Comparison of ENCODE assay signal across 8 cellular contexts in the genomic region with DNA sequence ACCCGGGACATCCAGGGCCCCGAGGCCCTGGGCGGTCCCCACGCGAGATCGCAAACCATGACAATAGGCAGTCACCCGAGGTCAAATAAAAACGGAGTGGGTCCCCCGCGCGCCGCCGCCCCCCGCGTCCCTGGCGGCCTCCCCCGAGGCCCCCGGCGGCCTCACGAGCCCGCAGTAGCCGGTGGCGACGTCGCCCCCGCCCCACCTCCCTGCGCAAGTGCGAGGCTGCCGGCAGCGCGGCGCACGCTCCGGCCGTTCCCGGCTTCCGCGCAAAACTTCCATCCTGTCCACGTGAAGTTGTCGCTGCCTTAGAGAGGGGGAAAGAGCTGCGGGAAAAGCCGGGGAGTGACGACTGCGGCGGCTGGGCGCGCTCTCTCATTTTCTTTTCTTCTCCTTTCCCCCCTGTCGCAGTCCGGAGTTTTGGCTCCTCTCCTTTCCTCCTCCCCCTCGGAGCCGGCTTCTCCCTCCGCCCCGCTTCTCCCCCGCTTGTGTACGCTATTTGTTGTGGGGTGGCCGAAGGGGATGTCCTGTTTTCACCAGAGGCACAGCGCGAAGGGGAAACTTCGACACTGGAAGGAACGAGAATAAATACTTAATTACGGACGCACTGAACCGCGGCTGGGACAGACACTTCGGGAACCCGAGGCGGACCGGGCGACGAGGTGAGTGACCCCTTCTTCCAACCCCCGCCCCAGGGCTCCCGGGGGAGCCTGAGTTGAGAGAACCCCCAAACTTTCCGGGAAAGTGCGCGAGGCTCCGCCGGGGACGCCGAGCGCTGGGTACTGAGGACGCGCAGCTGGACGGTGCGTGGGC. TPM values are rescaled to one million over a fixed set of nuclear protein-coding genes. Genes with fewer than 3 reads are reported as not detected.
DNase-seq lines count a peak whose midpoint lies in the region; ATAC-seq and TF ChIP-seq lines count a peak whose summit lies in the region.

A gene with protein sequence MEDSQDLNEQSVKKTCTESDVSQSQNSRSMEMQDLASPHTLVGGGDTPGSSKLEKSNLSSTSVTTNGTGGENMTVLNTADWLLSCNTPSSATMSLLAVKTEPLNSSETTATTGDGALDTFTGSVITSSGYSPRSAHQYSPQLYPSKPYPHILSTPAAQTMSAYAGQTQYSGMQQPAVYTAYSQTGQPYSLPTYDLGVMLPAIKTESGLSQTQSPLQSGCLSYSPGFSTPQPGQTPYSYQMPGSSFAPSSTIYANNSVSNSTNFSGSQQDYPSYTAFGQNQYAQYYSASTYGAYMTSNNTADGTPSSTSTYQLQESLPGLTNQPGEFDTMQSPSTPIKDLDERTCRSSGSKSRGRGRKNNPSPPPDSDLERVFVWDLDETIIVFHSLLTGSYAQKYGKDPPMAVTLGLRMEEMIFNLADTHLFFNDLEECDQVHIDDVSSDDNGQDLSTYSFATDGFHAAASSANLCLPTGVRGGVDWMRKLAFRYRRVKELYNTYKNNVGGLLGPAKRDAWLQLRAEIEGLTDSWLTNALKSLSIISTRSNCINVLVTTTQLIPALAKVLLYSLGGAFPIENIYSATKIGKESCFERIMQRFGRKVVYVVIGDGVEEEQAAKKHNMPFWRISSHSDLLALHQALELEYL (plus strand): TSS at position 270 of the 813 bp plus-strand sequence. CDS start 33,424 bp downstream, outside the sequence.

- H3K4me2 ChIP-seq in GM23248 (ENCODE audit: unreplicated experiment) (peak within 1 kb of the TSS; percentile 85), osteoblast (ENCODE audit: insufficient read depth, low read length) (peak within 1 kb of the TSS; percentile 84)

- H3K4me3 ChIP-seq in GM23248 (peak within 1 kb of the TSS; percentile 65), RWPE2 (ENCODE audit: severe bottlenecking) (peak within 1 kb of the TSS; percentile 44), gastroesophageal sphincter (peak within 1 kb of the TSS; percentile 19 to 59), osteoblast (ENCODE audit: insufficient read depth, low read length) (peak within 1 kb of the TSS; percentile 73)

- H2AFZ ChIP-seq in GM23248, result peak within 1 kb of the TSS; percentile 78
- peak within 1 kb of the TSS; percentile 62 for H2AFZ ChIP-seq in osteoblast (ENCODE audit: low read length)

- H3K36me3 ChIP-seq in GM23248 (ENCODE audit: low read depth) (no peaks in the 10 kb centered on the region), RWPE2 (ENCODE audit: low read depth) (no peaks in the 10 kb centered on the region), gastroesophageal sphincter (no peaks in the 10 kb centered on the region), osteoblast (ENCODE audit: insufficient read depth, low read length) (no peaks in the 10 kb centered on the region)

- DNase-seq in GM23248 (peak; percentile 44), RWPE2 (ENCODE audit: low spot score) (peak; percentile 48), osteoblast (ENCODE audit: insufficient read length, low spot score, missing footprints) (peak; percentile 62), mesenteric fat pad (ENCODE audit: low spot score) (no peak), cerebellar cortex (ENCODE audit: low spot score) (no peak)

- no peak within 1 kb of the TSS for H3K9ac ChIP-seq in GM23248

- ATAC-seq in RWPE2 (ENCODE audit: low read depth), result peak; percentile 46
- ATAC-seq in gastroesophageal sphincter, result peak; percentile 33
- ATAC-seq in esophagus mucosa, result no peak
- no peak for ATAC-seq in HG03520 (IDR thresholded peaks at IDR 0.05; ENCODE audit: unreplicated experiment)

- H3K4me1 ChIP-seq in GM23248 (ENCODE audit: insufficient read depth), result no peaks in the 10 kb centered on the region
- peaks cover 10% of the 10 kb centered on the region for H3K4me1 ChIP-seq in RWPE2 (ENCODE audit: insufficient read depth, poor library complexity, severe bottlenecking)
- H3K4me1 ChIP-seq in gastroesophageal sphincter, result peaks cover 0 to 31% (median 18%) of the 10 kb centered on the region in 3 donors
- peaks cover 8% of the 10 kb centered on the region for H3K4me1 ChIP-seq in osteoblast (ENCODE audit: insufficient read depth, low read length)

- H3K79me2 ChIP-seq in GM23248 (ENCODE audit: insufficient read depth) (no peaks in the 10 kb centered on the region), osteoblast (ENCODE audit: insufficient read depth, low read length) (no peaks in the 10 kb centered on the region)

- TF ChIP-seq CTCF in RWPE2 (IDR thresholded peaks at IDR 0.05; ENCODE audit: poor library complexity, severe bottlenecking) (no peak), gastroesophageal sphincter (IDR thresholded peaks at IDR 0.05) (no peak), osteoblast (IDR thresholded peaks at IDR 0.05; ENCODE audit: extremely low read depth, low read depth, low read length) (no peak)

- in situ Hi-C loops in GM23248 (cut with MboI), result no loop called here

- H3K27me3 ChIP-seq in GM23248 (replicated peaks; ENCODE audit: insufficient read depth) (peaks cover 67% of the 10 kb centered on the region), RWPE2 (ENCODE audit: insufficient read depth, poor library complexity, severe bottlenecking) (peaks cover 57% of the 10 kb centered on the region), gastroesophageal sphincter (peaks cover 53% of the 10 kb centered on the region), osteoblast (ENCODE audit: insufficient read depth, low read length) (peaks cover 55% of the 10 kb centered on the region)

- no peak for TF ChIP-seq EP300 in gastroesophageal sphincter (IDR thresholded peaks at IDR 0.05)

- WGBS in GM23248 (ENCODE audit: low coverage in 1 of 2, low lambda C conversion rate in 2 of 2, missing lambda C conversion rate in 2 of 2), 2 experiments, result 2 to 4% methylated on average over 38 to 48 of the region's 84 CpGs
- WGBS in gastroesophageal sphincter (ENCODE audit: low coverage in 1 of 2), 2 donors, result 0% methylated on average over 6 to 12 of the region's 84 CpGs

- H3K9me3 ChIP-seq in GM23248 (ENCODE audit: low read depth), result no peaks in the 10 kb centered on the region
- no peaks in the 10 kb centered on the region for H3K9me3 ChIP-seq in RWPE2 (ENCODE audit: severe bottlenecking)
- no peaks in the 10 kb centered on the region for H3K9me3 ChIP-seq in gastroesophageal sphincter
- no peaks in the 10 kb centered on the region for H3K9me3 ChIP-seq in osteoblast (ENCODE audit: low read depth, low read length)

- no peaks in the 10 kb centered on the region for H3K9me2 ChIP-seq in GM23248 (ENCODE audit: insufficient read depth)

- TF ChIP-seq POLR2A in gastroesophageal sphincter (IDR thresholded peaks at IDR 0.05), result no peak

- H3K27ac ChIP-seq in GM23248, result no peak within 1 kb of the TSS
- H3K27ac ChIP-seq in RWPE2 (ENCODE audit: poor library complexity, severe bottlenecking), result no peak within 1 kb of the TSS
- peak within 1 kb of the TSS in 3 of 4 donors; percentile 24 to 81 (median 54) for H3K27ac ChIP-seq in gastroesophageal sphincter
- H3K27ac ChIP-seq in osteoblast (ENCODE audit: low read depth, low read length), result no peak within 1 kb of the TSS

- H3F3A ChIP-seq in GM23248 (ENCODE audit: insufficient read depth), result peaks cover 4% of the 10 kb centered on the region; the same call in 1 of the 2 replicates

- H4K20me1 ChIP-seq in GM23248 (ENCODE audit: insufficient read depth) (no peaks in the 10 kb centered on the region), osteoblast (ENCODE audit: insufficient read depth, low read length) (no peaks in the 10 kb centered on the region)

RNA-seq across cellular contexts. Expression of the gene that starts here (rescaled TPM):
- total RNA-seq in GM23248 (2014; rRNA removed; shearing (Covaris generic)), result not detected in 2 replicates
- polyA plus RNA-seq in GM23248 (2016; fragmentation: Nextera tagmentation; extraction: Ambion mirVana), result 0.09 TPM in 1 of 2 replicates, not detected in the other
- total RNA-seq in gastroesophageal sphincter, result 1 to 10 TPM; 1.4 to 3.1 (median 1.6) TPM
- total RNA-seq in osteoblast, result 35.5 and 35.9 TPM in 2 replicates
- 1.0 TPM for total RNA-seq in mesenteric fat pad
- 0.20 TPM for total RNA-seq in esophagus mucosa

Comparison
In these comparisons a context has a peak if more than half of its experiments do, and no peak if none do; other contexts are left out.
1. Peak in DNase-seq, H3K4me3 ChIP-seq and H3K4me2 ChIP-seq in GM23248; RNA of the gene not detected or under 1 TPM.
2. DNase-seq: peak in RWPE2 (single experiment) and osteoblast (single experiment); none in mesenteric fat pad (single experiment) and cerebellar cortex (single experiment).
3. H3K27ac ChIP-seq: peak in gastroesophageal sphincter (3 of 4); none in GM23248 (single experiment), RWPE2 (single experiment) and osteoblast (single experiment).
4. ATAC-seq: peak in RWPE2 (single experiment) and gastroesophageal sphincter (single experiment); none in esophagus mucosa (single experiment) and HG03520 (single experiment).
5. Peak in every context shown above with its lines, with median percentiles within 50 percentile points of each other: H3K4me3 ChIP-seq.